In the genomic region with DNA sequence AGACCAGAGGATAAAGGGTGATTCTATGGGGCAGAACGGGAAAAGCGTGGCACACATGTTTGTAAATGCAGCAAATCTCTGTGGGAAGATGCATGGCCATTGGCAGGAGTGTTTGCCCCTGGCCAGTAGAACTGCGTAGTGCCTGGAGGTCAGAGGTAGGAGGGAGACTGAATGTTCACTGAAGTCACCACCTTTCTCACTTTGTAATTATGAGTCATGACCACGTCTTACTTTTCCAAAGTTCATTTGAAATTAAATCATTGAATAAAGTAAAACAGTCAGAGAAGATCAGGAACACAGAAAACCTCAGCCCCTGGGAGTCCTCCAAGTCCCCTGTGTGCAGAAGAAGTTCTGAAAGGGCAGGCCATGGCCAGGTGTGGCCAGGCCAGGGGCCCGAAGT, we compare ENCODE assay signal across 26 cellular contexts. TPM values are rescaled to one million over a fixed set of nuclear protein-coding genes. Genes with fewer than 3 reads are reported as not detected.
DNase-seq lines count a peak whose midpoint lies in the region; ATAC-seq, FAIRE-seq and TF ChIP-seq lines count a peak whose summit lies in the region.
"Had no signal": no experiment of that assay in that cellular context is flagged by ENCODE, and none has a peak within 500 bp of the region (broad histone marks: within the 10 kb centered on the region; RNA-seq: fewer than 3 reads in every experiment).

No MANE protein-coding gene starts in this region.

- H3K4me3 Mint-ChIP-seq in activated naive CD8-positive, alpha-beta T cell treated with anti-CD3 and anti-CD28 coated beads, Interleukin-2, amount 50 U/mL, for 24 hours, result no peak overlapping the region
- H3K4me3 Mint-ChIP-seq in activated naive CD8-positive, alpha-beta T cell treated with anti-CD3 and anti-CD28 coated beads for 36 hours, result no peak overlapping the region
- H3K4me3 Mint-ChIP-seq in WTC11, result no peak overlapping the region
- H3K4me3 Mint-ChIP-seq: activated naive CD4-positive, alpha-beta T cell treated with anti-CD3 and anti-CD28 coated beads, Interleukin-2, amount 10 ng/mL, durations not matched to agents 7 days and 5 days; naive thymus-derived CD8-positive, alpha-beta T cell had no signal

- POLR2A ChIA-PET in WTC11 (lab: Charles Lee), result no interaction called here

- no peaks in the 10 kb centered on the region for H3K79me2 ChIP-seq in fibroblast of lung (ENCODE audit: control insufficient read depth, insufficient read depth, low read length)

- no peak overlapping the region for H3K4me2 ChIP-seq in fibroblast of lung (ENCODE audit: extremely low read depth, insufficient read depth, low read length)

- peak; percentile 82 for ATAC-seq in activated naive CD8-positive, alpha-beta T cell treated with anti-CD3 and anti-CD28 coated beads, Interleukin-2, amount 50 U/mL, for 24 hours
- ATAC-seq in WTC11, result no peak
- ATAC-seq in HG02610 (IDR thresholded peaks at IDR 0.05; ENCODE audit: unreplicated experiment), result no peak
- ATAC-seq: HepG2; naive thymus-derived CD8-positive, alpha-beta T cell; psoas muscle had no signal

- no peaks in the 10 kb centered on the region for H4K20me1 ChIP-seq in fibroblast of lung (ENCODE audit: control insufficient read depth, extremely low read depth, insufficient read depth, low read length)

- no peak for FAIRE-seq in H54 (lab: Jason Lieb, UNC)
- FAIRE-seq: HepG2 had no signal

- H3K27me3 ChIP-seq in fibroblast of lung (ENCODE audit: control insufficient read depth, insufficient read depth, low read length), result no peaks in the 10 kb centered on the region
- H3K27me3 ChIP-seq: cardiac muscle cell had no signal

- no peak overlapping the region for H2AFZ ChIP-seq in fibroblast of lung (ENCODE audit: low read length)

- TF ChIP-seq CTCF in WTC11 (IDR thresholded peaks at IDR 0.05), result no peak
- no peak for TF ChIP-seq CTCF in fibroblast of lung (conservative IDR thresholded peaks at IDR 0.05 in 1 of 2, IDR thresholded peaks at IDR 0.05 in 1 of 2; ENCODE audit: low read depth in 1 of 2, low read length in 2 of 2)

- H3K9ac ChIP-seq in fibroblast of lung (ENCODE audit: insufficient read depth, low read length), result no peak overlapping the region

- CTCF ChIA-PET in WTC11 (lab: Charles Lee), result interaction anchor here (0.7 to 6.7 kb wide), 2 partner anchors 10 to 22 kb away, joined by 3 to 55 read pairs; no protein-coding TSS in a partner anchor

- no peak for DNase-seq in activated naive CD8-positive, alpha-beta T cell treated with anti-CD3 and anti-CD28 coated beads, Interleukin-2, amount 50 U/mL, for 24 hours
- DNase-seq in activated naive CD8-positive, alpha-beta T cell treated with anti-CD3 and anti-CD28 coated beads for 36 hours, result no peak
- DNase-seq in WTC11 (ENCODE audit: low spot score) (no peak), fibroblast of lung (ENCODE audit: low read depth in 2 of 2) (peak; percentile 34 to 61), T-helper 2 cell (no peak), H54 (ENCODE audit: insufficient read length, low spot score) (no peak), NOMO-1 (lab: John Stamatoyannopoulos, UW; ENCODE audit: unreplicated experiment in 2 of 2) (no peak)
- DNase-seq: activated naive CD4-positive, alpha-beta T cell treated with anti-CD3 and anti-CD28 coated beads, Interleukin-2, amount 10 ng/mL, durations not matched to agents 7 days and 5 days; amygdala; cortex of kidney; effector memory CD4-positive, alpha-beta T cell; erythroblast; glutamatergic neuron; naive thymus-derived CD8-positive, alpha-beta T cell; NCI-H1092; NCI-H1694 treated with DMSO at 0.1 percent for 48 hours; NCI-H446; NCI-H774; psoas muscle; RPMI8226; sigmoid colon; stimulated activated CD4-positive, alpha-beta T cell treated with anti-CD3 and anti-CD28 coated beads, Interleukin-4, amount 100 ng/mL, for 1 hour; transverse colon had no signal

- H3K9me3 ChIP-seq in fibroblast of lung (ENCODE audit: control insufficient read depth, insufficient read depth, low read depth, low read length), result no peaks in the 10 kb centered on the region
- H3K9me3 ChIP-seq: psoas muscle, sigmoid colon, transverse colon had no signal

- H3K4me1 ChIP-seq in fibroblast of lung (ENCODE audit: control insufficient read depth, extremely low read depth, insufficient read depth, low read length), result peaks cover 18% of the 10 kb centered on the region
- H3K4me1 ChIP-seq: psoas muscle had no signal

- no peaks in the 10 kb centered on the region for H3K36me3 Mint-ChIP-seq in activated naive CD8-positive, alpha-beta T cell treated with anti-CD3 and anti-CD28 coated beads, Interleukin-2, amount 50 U/mL, for 24 hours (ENCODE audit: low read depth)
- H3K36me3 Mint-ChIP-seq in activated naive CD8-positive, alpha-beta T cell treated with anti-CD3 and anti-CD28 coated beads for 36 hours, result no peaks in the 10 kb centered on the region
- no peaks in the 10 kb centered on the region for H3K36me3 Mint-ChIP-seq in WTC11
- H3K36me3 Mint-ChIP-seq: activated naive CD4-positive, alpha-beta T cell treated with anti-CD3 and anti-CD28 coated beads, Interleukin-2, amount 10 ng/mL, durations not matched to agents 7 days and 5 days; naive thymus-derived CD8-positive, alpha-beta T cell had no signal

- H3K4me1 Mint-ChIP-seq in activated naive CD8-positive, alpha-beta T cell treated with anti-CD3 and anti-CD28 coated beads, Interleukin-2, amount 50 U/mL, for 24 hours, result peaks cover 23% of the 10 kb centered on the region
- H3K4me1 Mint-ChIP-seq in activated naive CD8-positive, alpha-beta T cell treated with anti-CD3 and anti-CD28 coated beads for 36 hours, result peaks cover 11% of the 10 kb centered on the region
- H3K4me1 Mint-ChIP-seq in WTC11, result peaks cover 14% of the 10 kb centered on the region

- TF ChIP-seq POLR2A in H54 (IDR thresholded peaks at IDR 0.05; ENCODE audit: low read depth, low read length), result no peak

- H3K4me3 ChIP-seq in fibroblast of lung (replicated peaks in 1 of 4; ENCODE audit: control extremely low read depth in 1 of 4, insufficient read depth in 1 of 4, low read depth in 3 of 4, low read length in 4 of 4), result no peak overlapping the region
- H3K4me3 ChIP-seq: cardiac muscle cell, psoas muscle, sigmoid colon, transverse colon had no signal

- H3K27ac ChIP-seq in fibroblast of lung (ENCODE audit: insufficient read depth, low read length), result no peak overlapping the region
- H3K27ac ChIP-seq: cardiac muscle cell, psoas muscle, sigmoid colon, transverse colon had no signal

- H3K9me3 Mint-ChIP-seq in activated naive CD8-positive, alpha-beta T cell treated with anti-CD3 and anti-CD28 coated beads, Interleukin-2, amount 50 U/mL, for 24 hours, result no peaks in the 10 kb centered on the region
- no peaks in the 10 kb centered on the region for H3K9me3 Mint-ChIP-seq in activated naive CD8-positive, alpha-beta T cell treated with anti-CD3 and anti-CD28 coated beads for 36 hours
- no peaks in the 10 kb centered on the region for H3K9me3 Mint-ChIP-seq in WTC11
- H3K9me3 Mint-ChIP-seq: activated naive CD4-positive, alpha-beta T cell treated with anti-CD3 and anti-CD28 coated beads, Interleukin-2, amount 10 ng/mL, durations not matched to agents 7 days and 5 days; naive thymus-derived CD8-positive, alpha-beta T cell had no signal

- no peaks in the 10 kb centered on the region for H3K36me3 ChIP-seq in fibroblast of lung (ENCODE audit: control insufficient read depth, insufficient read depth, low read length)
- H3K36me3 ChIP-seq: cardiac muscle cell, sigmoid colon, transverse colon had no signal

- H3K27me3 Mint-ChIP-seq in activated naive CD8-positive, alpha-beta T cell treated with anti-CD3 and anti-CD28 coated beads, Interleukin-2, amount 50 U/mL, for 24 hours, result peaks cover 6% of the 10 kb centered on the region
- peaks cover 8% of the 10 kb centered on the region for H3K27me3 Mint-ChIP-seq in activated naive CD8-positive, alpha-beta T cell treated with anti-CD3 and anti-CD28 coated beads for 36 hours
- H3K27me3 Mint-ChIP-seq in WTC11 (ENCODE audit: low read depth), result no peaks in the 10 kb centered on the region

- H3K27ac Mint-ChIP-seq in activated naive CD8-positive, alpha-beta T cell treated with anti-CD3 and anti-CD28 coated beads, Interleukin-2, amount 50 U/mL, for 24 hours, result no peak overlapping the region
- H3K27ac Mint-ChIP-seq in activated naive CD8-positive, alpha-beta T cell treated with anti-CD3 and anti-CD28 coated beads for 36 hours, result no peak overlapping the region
- peak overlapping the region; percentile 52; the same call in 1 of the 2 replicates for H3K27ac Mint-ChIP-seq in WTC11
- H3K27ac Mint-ChIP-seq: activated naive CD4-positive, alpha-beta T cell treated with anti-CD3 and anti-CD28 coated beads, Interleukin-2, amount 10 ng/mL, durations not matched to agents 7 days and 5 days; naive thymus-derived CD8-positive, alpha-beta T cell had no signal

RNA-seq across cellular contexts. Expression of a gene that starts 4.6 kb away (rescaled TPM):
- under 1 TPM; 0.20 to 0.21 TPM for total RNA-seq in activated naive CD8-positive, alpha-beta T cell treated with anti-CD3 and anti-CD28 coated beads for 36 hours
- total RNA-seq in WTC11 (2021) (2.5 to 4.4 TPM (median 3.2 TPM) in 3 replicates), fibroblast of lung (9.6 and 16.7 TPM in 2 replicates)
- polyA plus RNA-seq in fibroblast of lung, result 8.8 and 13.3 TPM in 2 replicates
- 9.3 and 11.7 TPM in 2 replicates for polyA plus RNA-seq in fibroblast of lung (2012)
- 20.8 and 28.6 TPM in 2 replicates for polyA minus RNA-seq in fibroblast of lung (ENCODE audit: low replicate concordance)
- total RNA-seq: naive thymus-derived CD8-positive, alpha-beta T cell had no signal
- polyA plus RNA-seq: HepG2 had no signal

RNA-seq across cellular contexts. Expression of a gene that starts 54.7 kb away (rescaled TPM):
- 10 to 100 TPM; 18.7 to 19.8 TPM for total RNA-seq in activated naive CD8-positive, alpha-beta T cell treated with anti-CD3 and anti-CD28 coated beads for 36 hours
- total RNA-seq in WTC11 (2021) (18.3 to 19.2 TPM (median 18.8 TPM) in 3 replicates), fibroblast of lung (18.7 and 20.3 TPM in 2 replicates)
- polyA plus RNA-seq in fibroblast of lung, result 29.5 and 33.6 TPM in 2 replicates
- polyA plus RNA-seq in fibroblast of lung (2012), result 21.6 and 25.4 TPM in 2 replicates
- 11.3 and 14.3 TPM in 2 replicates for polyA minus RNA-seq in fibroblast of lung (ENCODE audit: low replicate concordance)

Comparison
In these comparisons a context has a peak if more than half of its experiments do, and no peak if none do; other contexts are left out.
1. DNase-seq: peak in fibroblast of lung (2 of 2); none in activated naive CD8-positive, alpha-beta T cell treated with anti-CD3 and anti-CD28 coated beads, Interleukin-2, amount 50 U/mL, for 24 hours (single experiment), activated naive CD8-positive, alpha-beta T cell treated with anti-CD3 and anti-CD28 coated beads for 36 hours (single experiment), WTC11 (single experiment), T-helper 2 cell (0 of 5), H54 (single experiment) and NOMO-1 (0 of 2).